Comparison of ENCODE assay signal across 8 cellular contexts in genomic region chr19:5995606-5996005, GRCh38.
"Had no signal": no experiment of that assay in that cellular context is flagged by ENCODE, and none has a peak within 500 bp of the region (broad histone marks: within the 10 kb centered on the region; RNA-seq: fewer than 3 reads in every experiment).

No MANE protein-coding gene starts in this region.

- DNase-seq: GM23248, GOT3, HFFc6, KBM-7 had no signal

- H3K9ac ChIP-seq: GM23248 had no signal

- ATAC-seq: HCT116 had no signal

- H2AFZ ChIP-seq: GM23248 had no signal

- H3K36me3 ChIP-seq: HAP-1 had no signal

- H3K27ac ChIP-seq: GM23248, HL-60 had no signal

- H3K4me1 ChIP-seq: HAP-1 had no signal

- H3K9me3 ChIP-seq: HAP-1 had no signal

- H3K4me3 ChIP-seq: GM23248, HAP-1 had no signal

- FAIRE-seq: HepG2 had no signal
